ENCODE assay signal across 14 cellular contexts in the genomic region with DNA sequence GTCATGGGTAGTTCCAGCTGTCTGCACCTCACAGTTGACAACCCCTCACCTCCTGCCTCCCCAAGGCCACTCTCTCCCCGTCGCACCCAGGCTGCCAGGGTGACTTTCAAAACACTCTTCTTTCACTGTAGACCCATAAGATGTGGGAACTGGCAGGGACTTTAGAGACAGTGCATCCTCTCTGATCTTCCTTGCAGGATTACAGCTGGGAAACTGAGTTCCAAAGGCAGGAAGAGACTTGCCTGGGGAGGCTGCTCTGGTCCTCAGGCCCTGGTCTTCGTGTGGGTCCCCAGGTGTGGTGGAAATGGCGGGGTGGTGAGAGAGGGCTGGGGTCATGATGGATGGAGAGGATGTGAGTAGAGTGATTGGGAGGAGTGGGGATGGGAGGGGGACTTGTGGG. TPM values are rescaled to one million over a fixed set of nuclear protein-coding genes. Genes with fewer than 3 reads are reported as not detected.
DNase-seq lines count a peak whose midpoint lies in the region; ATAC-seq and TF ChIP-seq lines count a peak whose summit lies in the region.
"Had no signal": no experiment of that assay in that cellular context is flagged by ENCODE, and none has a peak within 500 bp of the region (broad histone marks: within the 10 kb centered on the region; RNA-seq: fewer than 3 reads in every experiment).

No MANE protein-coding gene starts in this region.

- peaks cover 45% of the 10 kb centered on the region for H3K27me3 Mint-ChIP-seq in activated naive CD4-positive, alpha-beta T cell treated with anti-CD3 and anti-CD28 coated beads, Interleukin-2, amount 10 ng/mL, durations not matched to agents 7 days and 5 days

- H3K4me3 Mint-ChIP-seq in activated naive CD4-positive, alpha-beta T cell treated with anti-CD3 and anti-CD28 coated beads, Interleukin-2, amount 10 ng/mL, durations not matched to agents 7 days and 5 days, result no peak overlapping the region
- H3K4me3 Mint-ChIP-seq: CD8-positive, alpha-beta memory T cell had no signal

- no peak for TF ChIP-seq POLR2A in spleen (IDR thresholded peaks at IDR 0.05)

- no peaks in the 10 kb centered on the region for H3K4me1 Mint-ChIP-seq in activated naive CD4-positive, alpha-beta T cell treated with anti-CD3 and anti-CD28 coated beads, Interleukin-2, amount 10 ng/mL, durations not matched to agents 7 days and 5 days
- H3K4me1 Mint-ChIP-seq: CD8-positive, alpha-beta memory T cell had no signal

- H3K4me1 ChIP-seq in spleen, result no peaks in the 10 kb centered on the region
- H3K4me1 ChIP-seq: BLaER1 had no signal

- H3K4me3 ChIP-seq in spleen, result no peak overlapping the region
- H3K4me3 ChIP-seq: BLaER1 had no signal

- no peaks in the 10 kb centered on the region for H3K36me3 ChIP-seq in spleen
- H3K36me3 ChIP-seq: BLaER1 had no signal

- peaks cover 0 to 39% (median 0%) of the 10 kb centered on the region in 7 donors for H3K27me3 ChIP-seq in spleen (replicated peaks in 1 of 7)
- H3K27me3 ChIP-seq: BLaER1 had no signal

- no peak for TF ChIP-seq CTCF in spleen (IDR thresholded peaks at IDR 0.05 in 8 of 11, conservative IDR thresholded peaks at IDR 0.05 in 3 of 11)

- H3K27ac Mint-ChIP-seq in activated naive CD4-positive, alpha-beta T cell treated with anti-CD3 and anti-CD28 coated beads, Interleukin-2, amount 10 ng/mL, durations not matched to agents 7 days and 5 days, result no peak overlapping the region

- 73 to 92% (median 82%) methylated on average over 4 of the region's 4 CpGs for WGBS in spleen, 5 donors

- no peak overlapping the region for H3K27ac ChIP-seq in spleen
- H3K27ac ChIP-seq: BLaER1 had no signal

- intact Hi-C loops in cardiac septum (cut with DNase I) (no loop called here), Right ventricle myocardium inferior (cut with DNase I) (no loop called here), spleen (cut with DNase I; ENCODE audit: low total_unique reads) (no loop called here)

- peaks cover 15% of the 10 kb centered on the region for H3K9me3 Mint-ChIP-seq in activated naive CD4-positive, alpha-beta T cell treated with anti-CD3 and anti-CD28 coated beads, Interleukin-2, amount 10 ng/mL, durations not matched to agents 7 days and 5 days

- no peak for ATAC-seq in Right ventricle myocardium inferior
- no peak for ATAC-seq in HG03039 (IDR thresholded peaks at IDR 0.05; ENCODE audit: unreplicated experiment)
- ATAC-seq: HCT116 had no signal

- CTCF ChIA-PET in activated naive CD4-positive, alpha-beta T cell treated with anti-CD3 and anti-CD28 coated beads, Interleukin-2, amount 10 ng/mL, durations not matched to agents 7 days and 5 days (lab: Charles Lee), result no interaction called here

- peaks cover 0 to 24% (median 18%) of the 10 kb centered on the region in 8 donors for H3K9me3 ChIP-seq in spleen

- no peaks in the 10 kb centered on the region for H3K36me3 Mint-ChIP-seq in activated naive CD4-positive, alpha-beta T cell treated with anti-CD3 and anti-CD28 coated beads, Interleukin-2, amount 10 ng/mL, durations not matched to agents 7 days and 5 days

- DNase-seq in cardiac septum (ENCODE audit: low spot score) (peak; percentile 22), Right ventricle myocardium inferior (ENCODE audit: missing footprints) (no peak), islet precursor cell (peak; percentile 37), spleen (peak; percentile 12)
- no peak for DNase-seq in activated effector memory CD4-positive, alpha-beta T cell treated with Interleukin-2 at 50 U/mL for 16 hours
- no peak for DNase-seq in activated naive CD4-positive, alpha-beta T cell treated with anti-CD3 and anti-CD28 coated beads, Interleukin-2, amount 10 ng/mL, durations not matched to agents 7 days and 5 days
- DNase-seq: 8988T; AML-193; CD8-positive, alpha-beta memory T cell; DMS53; GF-D8 had no signal

RNA-seq across cellular contexts. Expression of a gene that starts 21.9 kb away (rescaled TPM):
- 0.40 TPM for total RNA-seq in cardiac septum
- total RNA-seq in Right ventricle myocardium inferior, result 0.43 TPM
- 10 to 100 TPM in 1 of 7 donors, 1 to 10 TPM in 6; 1.7 to 15.2 (median 7.0) TPM for total RNA-seq in spleen
- polyA plus RNA-seq in spleen, result under 1 TPM; 0.11 to 0.74 (median 0.38) TPM

Comparison
In these comparisons a context has a peak if more than half of its experiments do, and no peak if none do; other contexts are left out.
1. DNase-seq: peak in cardiac septum (single experiment), islet precursor cell (single experiment) and spleen (single experiment); none in Right ventricle myocardium inferior (single experiment), activated effector memory CD4-positive, alpha-beta T cell treated with Interleukin-2 at 50 U/mL for 16 hours (single experiment) and activated naive CD4-positive, alpha-beta T cell treated with anti-CD3 and anti-CD28 coated beads, Interleukin-2, amount 10 ng/mL, durations not matched to agents 7 days and 5 days (single experiment).